In genomic region chr1:15803380-15803779, GRCh38 we compare ENCODE assay signal across 8 cellular contexts. TPM values are rescaled to one million over a fixed set of nuclear protein-coding genes. Genes with fewer than 3 reads are reported as not detected.
DNase-seq lines count a peak whose midpoint lies in the region; ATAC-seq, FAIRE-seq and TF ChIP-seq lines count a peak whose summit lies in the region.

No MANE protein-coding gene starts in this region.

- intact Hi-C loops in HCT116 (cut with micrococcal nuclease): loop anchor here (1.0 kb wide), 1 partner anchor 191 kb away; no protein-coding TSS in a partner anchor
- intact Hi-C loops in activated CD4-positive, alpha-beta memory T cell treated with anti-CD3 and anti-CD28 coated beads for 36 hours (cut with micrococcal nuclease): loop anchor here (1.0 kb wide), 1 partner anchor 191 kb away; no protein-coding TSS in a partner anchor

- no peaks in the 10 kb centered on the region for H3K27me3 ChIP-seq in DND-41 (ENCODE audit: insufficient read depth, low read length, poor library complexity)
- no peaks in the 10 kb centered on the region for H3K27me3 ChIP-seq in HCT116 (ENCODE audit: insufficient read depth, low read length)
- H3K27me3 ChIP-seq in keratinocyte (ENCODE audit: control insufficient read depth, extremely low read depth, insufficient read depth, low read length): no peaks in the 10 kb centered on the region

- no peak overlapping the region for H3K4me2 ChIP-seq in DND-41 (ENCODE audit: insufficient read depth, low read length)
- no peak overlapping the region for H3K4me2 ChIP-seq in HCT116 (ENCODE audit: low read length)
- no peak overlapping the region for H3K4me2 ChIP-seq in keratinocyte (ENCODE audit: control insufficient read depth, extremely low read depth, insufficient read depth, low read depth, low read length)

- RAD21 ChIA-PET in HCT116 (lab: Charles Lee; ENCODE audit: low non-redundant PET in 1 of 2, low total read pairs in 2 of 2, uncharacterized antibody in 2 of 2, unreplicated experiment in 2 of 2): interaction anchor here in 1 of 2 experiments (0.6 to 0.7 kb wide), 2 partner anchors 134 to 192 kb away, joined by 3 to 5 read pairs; no protein-coding TSS in a partner anchor

- H3K36me3 ChIP-seq in DND-41 (ENCODE audit: insufficient read depth, low read length) (no peaks in the 10 kb centered on the region), HCT116 (ENCODE audit: control insufficient read depth in 1 of 2, insufficient read depth in 2 of 2, low read length in 2 of 2) (no peaks in the 10 kb centered on the region), keratinocyte (ENCODE audit: control insufficient read depth in 2 of 2, extremely low read depth in 1 of 2, insufficient read depth in 2 of 2, low read length in 2 of 2) (no peaks in the 10 kb centered on the region)

- no peak for ATAC-seq in DND-41 (ENCODE audit: insufficient read depth, low read depth)
- ATAC-seq in HCT116: no peak
- ATAC-seq in GM18868 (IDR thresholded peaks at IDR 0.05; ENCODE audit: unreplicated experiment): no peak
- no peak for ATAC-seq in GM19463 (IDR thresholded peaks at IDR 0.05; ENCODE audit: unreplicated experiment)
- ATAC-seq in omental fat pad (ENCODE audit: low FRiP score): no peak
- ATAC-seq in HG03460 (IDR thresholded peaks at IDR 0.05; ENCODE audit: unreplicated experiment): no peak

- DNase-seq in DND-41 (no peak), HCT116 (ENCODE audit: low read depth, low spot score) (peak; percentile 58), keratinocyte (ENCODE audit: low read depth, low spot score) (no peak), omental fat pad (ENCODE audit: low spot score) (no peak)
- peak; percentile 32 for DNase-seq in activated CD4-positive, alpha-beta memory T cell treated with anti-CD3 and anti-CD28 coated beads for 36 hours

- no peaks in the 10 kb centered on the region for H3K9me3 Mint-ChIP-seq in activated CD4-positive, alpha-beta memory T cell treated with anti-CD3 and anti-CD28 coated beads for 36 hours

- no peaks in the 10 kb centered on the region for H3K4me1 ChIP-seq in DND-41 (ENCODE audit: insufficient read depth, low read length)
- H3K4me1 ChIP-seq in HCT116 (ENCODE audit: control insufficient read depth in 1 of 2, insufficient read depth in 2 of 2, low read length in 2 of 2): peaks cover 40 to 53% of the 10 kb centered on the region in 2 experiments
- peaks cover 36% of the 10 kb centered on the region for H3K4me1 ChIP-seq in keratinocyte (ENCODE audit: control insufficient read depth, extremely low read depth, insufficient read depth, low read length)

- no peak for TF ChIP-seq POLR2A in HCT116 (IDR thresholded peaks at IDR 0.05; ENCODE audit: borderline replicate concordance, extremely low read depth, insufficient read depth, insufficient read length)

- no peak overlapping the region for H3K4me3 Mint-ChIP-seq in activated CD4-positive, alpha-beta memory T cell treated with anti-CD3 and anti-CD28 coated beads for 36 hours

- H3K9ac ChIP-seq in DND-41 (ENCODE audit: low read depth, low read length) (no peak overlapping the region), HCT116 (ENCODE audit: low read length) (no peak overlapping the region), keratinocyte (ENCODE audit: control insufficient read depth, extremely low read depth, insufficient read depth, low read length) (no peak overlapping the region)

- H3K79me2 ChIP-seq in DND-41 (ENCODE audit: insufficient read depth, low read length) (no peaks in the 10 kb centered on the region), HCT116 (ENCODE audit: insufficient read depth, low read length) (no peaks in the 10 kb centered on the region), keratinocyte (ENCODE audit: control insufficient read depth, insufficient read depth, low read length) (no peaks in the 10 kb centered on the region)

- TF ChIP-seq RAD21 in HCT116 (IDR thresholded peaks at IDR 0.05; ENCODE audit: low read depth): no peak

- peaks cover 4% of the 10 kb centered on the region for H3K9me1 ChIP-seq in keratinocyte (ENCODE audit: control insufficient read depth, extremely low read depth, insufficient read depth, low read length)

- no peaks in the 10 kb centered on the region for H3K27me3 Mint-ChIP-seq in activated CD4-positive, alpha-beta memory T cell treated with anti-CD3 and anti-CD28 coated beads for 36 hours

- H3K27ac ChIP-seq in DND-41 (ENCODE audit: low read length): no peak overlapping the region
- no peak overlapping the region for H3K27ac ChIP-seq in HCT116 (ENCODE audit: low read depth, low read length)
- H3K27ac ChIP-seq in keratinocyte (ENCODE audit: control insufficient read depth, insufficient read depth, low read length): no peak overlapping the region

- peak; percentile 49 for TF ChIP-seq CTCF in DND-41 (IDR thresholded peaks at IDR 0.05; ENCODE audit: borderline replicate concordance, extremely low read depth, low read length, poor library complexity, severe bottlenecking)
- TF ChIP-seq CTCF in HCT116 (IDR thresholded peaks at IDR 0.05 in 2 of 3, conservative IDR thresholded peaks at IDR 0.05 in 1 of 3; ENCODE audit: borderline replicate concordance in 1 of 3, insufficient read depth in 1 of 3, low read depth in 2 of 3, low read length in 2 of 3): peak in 2 of 3 experiments; percentile 53 to 59; a peak in 4 of 6 replicates
- TF ChIP-seq CTCF in keratinocyte (optimal IDR thresholded peaks at IDR 0.05 in 1 of 3, IDR thresholded peaks at IDR 0.05 in 1 of 3, conservative IDR thresholded peaks at IDR 0.05 in 1 of 3; ENCODE audit: extremely low read depth in 1 of 3, insufficient read depth in 2 of 3, low read length in 3 of 3): peak; percentile 20 to 39 (median 39)
- peak in 1 of 3 donors; percentile 33 for TF ChIP-seq CTCF in omental fat pad (IDR thresholded peaks at IDR 0.05)

- dilution Hi-C loops in keratinocyte (cut with MboI; ENCODE audit: extremely low pct_ligation_motif_present, low sequenced_read_pairs): no loop called here

- no peaks in the 10 kb centered on the region for H3K4me1 Mint-ChIP-seq in activated CD4-positive, alpha-beta memory T cell treated with anti-CD3 and anti-CD28 coated beads for 36 hours (ENCODE audit: low read depth)

- H2AFZ ChIP-seq in DND-41 (ENCODE audit: low read depth, low read length) (no peak overlapping the region), HCT116 (ENCODE audit: low read depth, low read length, poor library complexity, severe bottlenecking) (no peak overlapping the region), keratinocyte (ENCODE audit: control insufficient read depth, low read length) (no peak overlapping the region)

- FAIRE-seq in keratinocyte (lab: Jason Lieb, UNC): no peak

- no peaks in the 10 kb centered on the region for H3K9me3 ChIP-seq in DND-41 (ENCODE audit: insufficient read depth, low read length, severe bottlenecking)
- no peaks in the 10 kb centered on the region for H3K9me3 ChIP-seq in HCT116 (ENCODE audit: control insufficient read depth in 1 of 2, insufficient read depth in 1 of 2, low read depth in 1 of 2, low read length in 2 of 2)
- H3K9me3 ChIP-seq in keratinocyte (ENCODE audit: control insufficient read depth, low read depth, low read length): no peaks in the 10 kb centered on the region

- POLR2A ChIA-PET in HCT116 (lab: Charles Lee): no interaction called here
- POLR2A ChIA-PET in activated CD4-positive, alpha-beta memory T cell treated with anti-CD3 and anti-CD28 coated beads for 36 hours (lab: Charles Lee): no interaction called here

- no peaks in the 10 kb centered on the region for H3K9me2 ChIP-seq in HCT116 (ENCODE audit: insufficient read depth)

- BruUV-seq in HCT116 (replicated peaks; lab: Mats Ljungman, UMichigan): no TSS peak

- H3K4me3 ChIP-seq in DND-41 (ENCODE audit: low read depth in 1 of 2, low read length in 2 of 2) (no peak overlapping the region), HCT116 (replicated peaks in 1 of 2; ENCODE audit: low read depth in 1 of 2, low read length in 2 of 2) (no peak overlapping the region), keratinocyte (ENCODE audit: control insufficient read depth in 2 of 3, extremely low read depth in 1 of 3, insufficient read depth in 2 of 3, low read depth in 1 of 3, low read length in 3 of 3) (no peak overlapping the region)

- no peaks in the 10 kb centered on the region for H3K36me3 Mint-ChIP-seq in activated CD4-positive, alpha-beta memory T cell treated with anti-CD3 and anti-CD28 coated beads for 36 hours

- H4K20me1 ChIP-seq in DND-41 (ENCODE audit: insufficient read depth, low read length): no peaks in the 10 kb centered on the region; the same call in 1 of the 2 replicates
- no peaks in the 10 kb centered on the region for H4K20me1 ChIP-seq in HCT116 (ENCODE audit: insufficient read depth)
- no peaks in the 10 kb centered on the region for H4K20me1 ChIP-seq in keratinocyte (ENCODE audit: control insufficient read depth, extremely low read depth, insufficient read depth, low read length)

- no peak overlapping the region for H3K27ac Mint-ChIP-seq in activated CD4-positive, alpha-beta memory T cell treated with anti-CD3 and anti-CD28 coated beads for 36 hours

- CTCF ChIA-PET in HCT116 (lab: Charles Lee): interaction anchor here (0.6 to 5.8 kb wide), 5 partner anchors 11 to 201 kb away, joined by 3 to 35 read pairs (median 7); no protein-coding TSS in a partner anchor
- CTCF ChIA-PET in activated CD4-positive, alpha-beta memory T cell treated with anti-CD3 and anti-CD28 coated beads for 36 hours (lab: Charles Lee): interaction anchor here (1.0 to 1.9 kb wide), 7 partner anchors 11 to 280 kb away, joined by 3 to 12 read pairs (median 6); no protein-coding TSS in a partner anchor

RNA-seq across cellular contexts. Expression of gene UQCRHL, which starts 4.1 kb away (rescaled TPM):
- total RNA-seq in HCT116 (2021; ENCODE audit: unreplicated experiment) (2.5 TPM), omental fat pad (1 to 10 TPM in 2 of 4 donors, under 1 TPM in 2; 0.63 to 1.9 (median 0.95) TPM)
- 4.8 and 7.1 TPM in 2 replicates for polyA plus RNA-seq in HCT116 (2012)
- 1 to 10 TPM; 2.0 to 2.5 TPM for total RNA-seq in activated CD4-positive, alpha-beta memory T cell treated with anti-CD3 and anti-CD28 coated beads for 36 hours
- polyA plus RNA-seq in keratinocyte: 2.6 to 14.0 TPM (median 4.6 TPM) in 3 replicates
- 2.5 TPM for polyA plus RNA-seq in keratinocyte (2011; ENCODE audit: low read depth)
- 6.8 and 8.4 TPM in 2 replicates for polyA plus RNA-seq in keratinocyte (2011; cell fraction: cytosol; rRNA removed)
- polyA plus RNA-seq in keratinocyte (2011; cell fraction: nucleus; rRNA removed): 2.1 TPM in 2 replicates
- 2.6 and 4.3 TPM in 2 replicates for polyA plus RNA-seq in keratinocyte (2012; ENCODE audit: low replicate concordance)
- 0.23 to 0.77 TPM in 2 of 3 replicates, not detected in the other for polyA minus RNA-seq in keratinocyte
- 8.2 TPM for polyA minus RNA-seq in keratinocyte (2011; cell fraction: cytosol; rRNA and poly(A)+ RNA removed)
- 0.21 TPM in 1 of 2 replicates, not detected in the other for polyA minus RNA-seq in keratinocyte (2011; cell fraction: nucleus; rRNA and poly(A)+ RNA removed)

RNA-seq across cellular contexts. Expression of gene SPEN, which starts 44.1 kb away (rescaled TPM):
- total RNA-seq in HCT116 (2021; ENCODE audit: unreplicated experiment) (58.6 TPM), omental fat pad (10 to 100 TPM; 33.4 to 64.0 (median 51.5) TPM)
- polyA plus RNA-seq in HCT116 (2012): 48.1 and 55.9 TPM in 2 replicates
- 10 to 100 TPM; 37.0 to 41.9 TPM for total RNA-seq in activated CD4-positive, alpha-beta memory T cell treated with anti-CD3 and anti-CD28 coated beads for 36 hours
- 4.9 to 9.1 TPM (median 8.9 TPM) in 3 replicates for polyA plus RNA-seq in keratinocyte
- 22.5 TPM for polyA plus RNA-seq in keratinocyte (2011; ENCODE audit: low read depth)
- polyA plus RNA-seq in keratinocyte (2011; cell fraction: cytosol; rRNA removed): 6.3 and 6.9 TPM in 2 replicates
- polyA plus RNA-seq in keratinocyte (2011; cell fraction: nucleus; rRNA removed): 46.7 and 46.9 TPM in 2 replicates
- 25.0 and 35.6 TPM in 2 replicates for polyA plus RNA-seq in keratinocyte (2012; ENCODE audit: low replicate concordance)
- polyA minus RNA-seq in keratinocyte: 18.8 to 84.5 TPM (median 42.0 TPM) in 3 replicates
- 6.7 TPM for polyA minus RNA-seq in keratinocyte (2011; cell fraction: cytosol; rRNA and poly(A)+ RNA removed)
- 30.5 and 60.2 TPM in 2 replicates for polyA minus RNA-seq in keratinocyte (2011; cell fraction: nucleus; rRNA and poly(A)+ RNA removed)

RNA-seq across cellular contexts. Expression of gene FBLIM1, which starts 44.8 kb away (rescaled TPM):
- total RNA-seq in HCT116 (2021; ENCODE audit: unreplicated experiment) (6.0 TPM), omental fat pad (10 to 100 TPM; 10.4 to 34.0 (median 17.4) TPM)
- 8.7 and 9.7 TPM in 2 replicates for polyA plus RNA-seq in HCT116 (2012)
- under 1 TPM in 1 of 2 experiments, not detected in 1; 0.05 TPM for total RNA-seq in activated CD4-positive, alpha-beta memory T cell treated with anti-CD3 and anti-CD28 coated beads for 36 hours
- 144 to 223 TPM (median 185 TPM) in 3 replicates for polyA plus RNA-seq in keratinocyte
- 23.5 TPM for polyA plus RNA-seq in keratinocyte (2011; ENCODE audit: low read depth)
- 117 and 227 TPM in 2 replicates for polyA plus RNA-seq in keratinocyte (2011; cell fraction: cytosol; rRNA removed)
- 304 and 450 TPM in 2 replicates for polyA plus RNA-seq in keratinocyte (2011; cell fraction: nucleus; rRNA removed)
- polyA plus RNA-seq in keratinocyte (2012; ENCODE audit: low replicate concordance): 121 and 176 TPM in 2 replicates
- polyA minus RNA-seq in keratinocyte: 87.9 to 246 TPM (median 131 TPM) in 3 replicates
- 300 TPM for polyA minus RNA-seq in keratinocyte (2011; cell fraction: cytosol; rRNA and poly(A)+ RNA removed)
- 125 and 154 TPM in 2 replicates for polyA minus RNA-seq in keratinocyte (2011; cell fraction: nucleus; rRNA and poly(A)+ RNA removed)

Comparison
In these comparisons a context has a peak if more than half of its experiments do, and no peak if none do; other contexts are left out.
1. DNase-seq: peak in HCT116 (single experiment) and activated CD4-positive, alpha-beta memory T cell treated with anti-CD3 and anti-CD28 coated beads for 36 hours (single experiment); none in DND-41 (single experiment), keratinocyte (single experiment) and omental fat pad (single experiment).